20 cellular contexts compared by ENCODE assay signal in the genomic region with DNA sequence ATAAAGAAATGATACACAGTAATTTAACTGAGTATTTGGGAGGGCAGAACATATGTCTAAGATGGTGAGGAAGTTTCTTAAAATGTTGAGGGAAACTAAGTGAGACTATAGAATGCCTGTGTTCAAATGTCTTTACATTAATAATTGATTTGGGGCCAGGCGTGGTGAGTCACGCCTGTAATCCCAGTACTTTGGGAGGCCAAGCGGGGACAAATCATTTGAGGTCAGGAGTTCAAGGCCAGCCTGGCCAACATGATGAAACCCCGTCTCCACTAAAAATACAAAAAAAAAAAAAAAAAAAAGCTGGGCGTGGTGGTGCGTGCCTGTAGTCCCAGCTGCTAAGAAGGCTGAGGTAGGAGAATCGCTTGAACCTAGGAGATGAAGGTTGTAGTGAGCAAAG.
"Had no signal": no experiment of that assay in that cellular context is flagged by ENCODE, and none has a peak within 500 bp of the region (broad histone marks: within the 10 kb centered on the region; RNA-seq: fewer than 3 reads in every experiment).

No MANE protein-coding gene starts in this region.

- H3K36me3 ChIP-seq: MG63 had no signal

- H3K4me3 ChIP-seq: MG63 had no signal

- H3K9me3 ChIP-seq: MG63 had no signal

- ATAC-seq: Panc1, PC-3 had no signal

- DNase-seq: IMR-90, Karpas-422, KG1, MG63, NCI-H1092 treated with DMSO at 0.1 percent for 48 hours, NCI-H1436, NCI-H187, NCI-H2029, NCI-H2081 treated with DMSO at 0.1 percent for 48 hours, NCI-H2171, NCI-H226, NCI-H446, NCI-H510A, NCI-H524 treated with DMSO at 0.1 percent for 48 hours, NCI-H69, NCI-H774, PC-3, SHP77 had no signal

- H3K27me3 ChIP-seq: MG63 had no signal

- H3K27ac ChIP-seq: RWPE1 had no signal
